Comparison of ENCODE assay signal across 8 cellular contexts in the genomic region with DNA sequence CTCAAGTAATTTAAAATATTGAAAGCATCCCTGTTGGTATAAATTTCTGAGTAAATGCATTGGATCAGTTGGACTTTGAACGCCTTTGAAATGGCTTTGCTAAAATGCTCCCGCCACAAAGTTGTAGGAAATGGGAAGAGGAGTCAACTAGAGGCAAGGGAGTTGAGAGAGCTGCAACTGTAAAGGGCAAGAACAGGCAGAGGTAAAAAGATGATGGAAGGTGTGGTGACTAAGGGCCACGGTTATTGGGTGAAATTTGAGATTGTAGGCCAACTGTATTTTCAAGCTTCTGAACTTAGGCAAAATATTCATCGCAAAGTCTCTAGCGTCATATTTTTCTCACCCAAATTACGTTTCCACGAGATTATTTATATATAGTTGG. TPM values are rescaled to one million over a fixed set of nuclear protein-coding genes. Genes with fewer than 3 reads are reported as not detected.
DNase-seq lines count a peak whose midpoint lies in the region; ATAC-seq and TF ChIP-seq lines count a peak whose summit lies in the region.

No MANE protein-coding gene starts in this region.

- H3K27me3 ChIP-seq in BLaER1 (no peaks in the 10 kb centered on the region), KMS-11 (ENCODE audit: insufficient read depth, low read depth) (no peaks in the 10 kb centered on the region), neural cell (ENCODE audit: insufficient read depth, low read depth, low read length) (no peaks in the 10 kb centered on the region)

- DNase-seq in cerebellar cortex (ENCODE audit: low spot score), result peak; percentile 61
- DNase-seq in NCI-H446 treated with DMSO at 0.1 percent for 48 hours (lab: John Stamatoyannopoulos, UW), result no peak
- DNase-seq in DMS79 (lab: John Stamatoyannopoulos, UW), result no peak

- H2AFZ ChIP-seq in KMS-11 (ENCODE audit: low read depth) (peak overlapping the region; percentile 70; the same call in 1 of the 2 replicates), neural cell (ENCODE audit: low read depth, low read length) (peak overlapping the region; percentile 56)

- TF ChIP-seq CTCF in KMS-11 (conservative IDR thresholded peaks at IDR 0.05; ENCODE audit: low read depth, low read length) (no peak), neural cell (IDR thresholded peaks at IDR 0.05; ENCODE audit: poor library complexity, severe bottlenecking) (no peak)

- peaks cover 4% of the 10 kb centered on the region for H3F3A ChIP-seq in neural cell (ENCODE audit: insufficient read depth, low read length, poor library complexity, severe bottlenecking)

- H3K4me3 ChIP-seq in BLaER1, result peak overlapping the region; percentile 73
- no peak overlapping the region for H3K4me3 ChIP-seq in KMS-11 (IDR thresholded peaks at IDR 0.05; ENCODE audit: insufficient read depth, low read depth, low read length)
- peak overlapping the region; percentile 94 for H3K4me3 ChIP-seq in neural cell (ENCODE audit: low read length)

- H4K20me1 ChIP-seq in BLaER1, result peaks cover 62% of the 10 kb centered on the region
- H4K20me1 ChIP-seq in KMS-11 (ENCODE audit: insufficient read depth), result no peaks in the 10 kb centered on the region
- H4K20me1 ChIP-seq in neural cell (ENCODE audit: insufficient read depth), result no peaks in the 10 kb centered on the region

- peak overlapping the region; percentile 79 for H3K4me2 ChIP-seq in BLaER1
- peak overlapping the region; percentile 38 for H3K4me2 ChIP-seq in KMS-11
- no peak overlapping the region for H3K4me2 ChIP-seq in neural cell (ENCODE audit: low read length)

- peaks cover 38% of the 10 kb centered on the region for H3K4me1 ChIP-seq in BLaER1
- H3K4me1 ChIP-seq in KMS-11 (ENCODE audit: low read depth, poor library complexity, severe bottlenecking), result peaks cover 56% of the 10 kb centered on the region

- ATAC-seq in GM19467 (IDR thresholded peaks at IDR 0.05; ENCODE audit: unreplicated experiment) (no peak), HG03139 (IDR thresholded peaks at IDR 0.05; ENCODE audit: unreplicated experiment) (no peak)

- H3K9me2 ChIP-seq in neural cell (ENCODE audit: insufficient read depth, low read length), result no peaks in the 10 kb centered on the region

- no peak for TF ChIP-seq RAD21 in neural cell (conservative IDR thresholded peaks at IDR 0.05)

- TF ChIP-seq EP300 in neural cell (conservative IDR thresholded peaks at IDR 0.05; ENCODE audit: poor library complexity, severe bottlenecking), result no peak

- H3K36me3 ChIP-seq in BLaER1, result peaks cover 71% of the 10 kb centered on the region
- H3K36me3 ChIP-seq in KMS-11 (ENCODE audit: insufficient read depth), result peaks cover 25% of the 10 kb centered on the region; the same call in 1 of the 2 replicates
- peaks cover 5% of the 10 kb centered on the region for H3K36me3 ChIP-seq in neural cell (ENCODE audit: insufficient read depth, low read length)

- H3K9ac ChIP-seq in BLaER1 (peak overlapping the region; percentile 91; the same call in 1 of the 2 replicates), KMS-11 (no peak overlapping the region), neural cell (ENCODE audit: low read length) (no peak overlapping the region)

- H3K9me3 ChIP-seq in BLaER1 (no peaks in the 10 kb centered on the region), neural cell (ENCODE audit: low read length) (no peaks in the 10 kb centered on the region)

- H3K27ac ChIP-seq in BLaER1 (peak overlapping the region; percentile 88; the same call in 1 of the 2 replicates), KMS-11 (peak overlapping the region; percentile 90), neural cell (ENCODE audit: low read length) (peak overlapping the region; percentile 63)

- H3K79me2 ChIP-seq in KMS-11 (ENCODE audit: insufficient read depth, low read depth) (peaks cover 27% of the 10 kb centered on the region; the same call in 1 of the 2 replicates), neural cell (replicated peaks; ENCODE audit: insufficient read depth, low read length) (peaks cover 3% of the 10 kb centered on the region)

TF ChIP-seq in neural cell, 6 proteins besides CTCF, POLR2A, EP300 and RAD21:
- no peak for TF ChIP-seq EZH2 (IDR thresholded peaks at IDR 0.05; ENCODE audit: borderline replicate concordance, insufficient read depth, low read length, poor library complexity, severe bottlenecking)
- TF ChIP-seq, protein P1, sequence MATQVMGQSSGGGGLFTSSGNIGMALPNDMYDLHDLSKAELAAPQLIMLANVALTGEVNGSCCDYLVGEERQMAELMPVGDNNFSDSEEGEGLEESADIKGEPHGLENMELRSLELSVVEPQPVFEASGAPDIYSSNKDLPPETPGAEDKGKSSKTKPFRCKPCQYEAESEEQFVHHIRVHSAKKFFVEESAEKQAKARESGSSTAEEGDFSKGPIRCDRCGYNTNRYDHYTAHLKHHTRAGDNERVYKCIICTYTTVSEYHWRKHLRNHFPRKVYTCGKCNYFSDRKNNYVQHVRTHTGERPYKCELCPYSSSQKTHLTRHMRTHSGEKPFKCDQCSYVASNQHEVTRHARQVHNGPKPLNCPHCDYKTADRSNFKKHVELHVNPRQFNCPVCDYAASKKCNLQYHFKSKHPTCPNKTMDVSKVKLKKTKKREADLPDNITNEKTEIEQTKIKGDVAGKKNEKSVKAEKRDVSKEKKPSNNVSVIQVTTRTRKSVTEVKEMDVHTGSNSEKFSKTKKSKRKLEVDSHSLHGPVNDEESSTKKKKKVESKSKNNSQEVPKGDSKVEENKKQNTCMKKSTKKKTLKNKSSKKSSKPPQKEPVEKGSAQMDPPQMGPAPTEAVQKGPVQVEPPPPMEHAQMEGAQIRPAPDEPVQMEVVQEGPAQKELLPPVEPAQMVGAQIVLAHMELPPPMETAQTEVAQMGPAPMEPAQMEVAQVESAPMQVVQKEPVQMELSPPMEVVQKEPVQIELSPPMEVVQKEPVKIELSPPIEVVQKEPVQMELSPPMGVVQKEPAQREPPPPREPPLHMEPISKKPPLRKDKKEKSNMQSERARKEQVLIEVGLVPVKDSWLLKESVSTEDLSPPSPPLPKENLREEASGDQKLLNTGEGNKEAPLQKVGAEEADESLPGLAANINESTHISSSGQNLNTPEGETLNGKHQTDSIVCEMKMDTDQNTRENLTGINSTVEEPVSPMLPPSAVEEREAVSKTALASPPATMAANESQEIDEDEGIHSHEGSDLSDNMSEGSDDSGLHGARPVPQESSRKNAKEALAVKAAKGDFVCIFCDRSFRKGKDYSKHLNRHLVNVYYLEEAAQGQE (IDR thresholded peaks at IDR 0.05; ENCODE audit: borderline replicate concordance), result no peak
- TF ChIP-seq SMC3 (conservative IDR thresholded peaks at IDR 0.05; ENCODE audit: poor library complexity), result no peak
- TF ChIP-seq POLR2AphosphoS5 (IDR thresholded peaks at IDR 0.05), result no peak
- TF ChIP-seq MXI1 (conservative IDR thresholded peaks at IDR 0.05; ENCODE audit: poor library complexity, severe bottlenecking), result no peak
- TF ChIP-seq TAF1 (IDR thresholded peaks at IDR 0.05; ENCODE audit: low read depth), result no peak

RNA-seq across cellular contexts. Expression of gene SUMF2, which starts 0.6 kb away (rescaled TPM):
- polyA plus RNA-seq in neural cell, result 69.3 and 84.1 TPM in 2 replicates
- polyA minus RNA-seq in neural cell, result 44.6 and 55.8 TPM in 2 replicates

RNA-seq across cellular contexts. Expression of gene CCT6A, which starts 11.9 kb away (rescaled TPM):
- polyA plus RNA-seq in neural cell, result 268 and 275 TPM in 2 replicates
- 207 and 230 TPM in 2 replicates for polyA minus RNA-seq in neural cell

RNA-seq across cellular contexts. Expression of gene PSPH, which starts 12.2 kb away (rescaled TPM):
- 24.0 and 26.4 TPM in 2 replicates for polyA plus RNA-seq in neural cell
- polyA minus RNA-seq in neural cell, result 13.5 and 17.5 TPM in 2 replicates

RNA-seq across cellular contexts. Expression of gene PHKG1, which starts 29.3 kb away (rescaled TPM):
- polyA plus RNA-seq in neural cell, result 2.6 TPM in 1 of 2 replicates, not detected in the other
- 0.97 TPM in 1 of 2 replicates, not detected in the other for polyA minus RNA-seq in neural cell

RNA-seq across cellular contexts. Expression of gene CHCHD2, which starts 42.8 kb away (rescaled TPM):
- polyA plus RNA-seq in neural cell, result 324 and 380 TPM in 2 replicates
- polyA minus RNA-seq in neural cell, result 84.2 and 86.8 TPM in 2 replicates
